10 cellular contexts compared by ENCODE assay signal in genomic region chr2:69767034-69767433, GRCh38. TPM values are rescaled to one million over a fixed set of nuclear protein-coding genes. Genes with fewer than 3 reads are reported as not detected.
DNase-seq lines count a peak whose midpoint lies in the region; ATAC-seq and TF ChIP-seq lines count a peak whose summit lies in the region.
"Had no signal": no experiment of that assay in that cellular context is flagged by ENCODE, and none has a peak within 500 bp of the region (broad histone marks: within the 10 kb centered on the region; RNA-seq: fewer than 3 reads in every experiment).

No MANE protein-coding gene starts in this region.

- intact Hi-C loops in posterior vena cava (cut with DNase I), result no loop called here

- no peaks in the 10 kb centered on the region for H3K79me2 ChIP-seq in trophoblast cell (ENCODE audit: control insufficient read depth, insufficient read depth, low read length, poor library complexity)

- H3K18ac ChIP-seq in trophoblast cell (ENCODE audit: low read length), result peak overlapping the region; percentile 3

- no peak overlapping the region for H3K9ac ChIP-seq in trophoblast cell (ENCODE audit: low read length)

- H3K9me3 ChIP-seq in esophagus (ENCODE audit: control insufficient read depth in 2 of 2, insufficient read depth in 1 of 2, low read depth in 1 of 2, low read length in 1 of 2) (no peaks in the 10 kb centered on the region), trophoblast cell (ENCODE audit: insufficient read depth, low read depth, low read length) (no peaks in the 10 kb centered on the region)

- no peak overlapping the region for H2BK120ac ChIP-seq in trophoblast cell (ENCODE audit: insufficient read depth, low read length, poor library complexity)

- H4K8ac ChIP-seq in trophoblast cell (ENCODE audit: low read depth, low read length), result no peak overlapping the region

- no peak overlapping the region for H2AK5ac ChIP-seq in trophoblast cell (ENCODE audit: low read length)

- no peak overlapping the region for H3K4ac ChIP-seq in trophoblast cell (ENCODE audit: low read depth, low read length)

- DNase-seq in AG09319 (ENCODE audit: extremely low read depth, low read depth), result peak; percentile 85
- peak; percentile 87 for DNase-seq in NCI-H1694 (lab: John Stamatoyannopoulos, UW)
- DNase-seq in trophoblast cell, result no peak
- DNase-seq in stimulated activated CD4-positive, alpha-beta T cell treated with anti-CD3 and anti-CD28 coated beads, Interleukin-1b, Interleukin-23, amount 100 ng/mL, for 48 hours, result no peak
- no peak for DNase-seq in posterior vena cava (ENCODE audit: low spot score)
- no peak for DNase-seq in central memory CD4-positive, alpha-beta T cell
- DNase-seq: MV-4-11 had no signal

- TF ChIP-seq CTCF in AG09319 (IDR thresholded peaks at IDR 0.05; ENCODE audit: low read depth, low read length), result peak; percentile 52

- H3K36me3 ChIP-seq in esophagus (ENCODE audit: control insufficient read depth in 2 of 2, insufficient read depth in 2 of 2, low read length in 1 of 2), result no peaks in the 10 kb centered on the region
- H3K36me3 ChIP-seq in trophoblast cell (ENCODE audit: control insufficient read depth in 1 of 2, insufficient read depth in 2 of 2, low read length in 2 of 2), result no peaks in the 10 kb centered on the region

- ATAC-seq in HG02610 (IDR thresholded peaks at IDR 0.05; ENCODE audit: unreplicated experiment), result no peak
- ATAC-seq: Right ventricle myocardium inferior had no signal

- H4K12ac ChIP-seq in trophoblast cell (ENCODE audit: low read depth, low read length), result no peak overlapping the region

- H3K79me1 ChIP-seq in trophoblast cell (ENCODE audit: low read length), result peaks cover 13% of the 10 kb centered on the region

- no peaks in the 10 kb centered on the region for H3K27me3 ChIP-seq in esophagus (ENCODE audit: control insufficient read depth in 1 of 2, insufficient read depth in 2 of 2, low read length in 2 of 2)
- no peaks in the 10 kb centered on the region for H3K27me3 ChIP-seq in trophoblast cell (ENCODE audit: insufficient read depth, low read length)

- H2BK5ac ChIP-seq in trophoblast cell (ENCODE audit: low read depth, low read length, poor library complexity), result no peak overlapping the region

- peaks cover 3 to 16% of the 10 kb centered on the region in 2 donors for H3K4me1 ChIP-seq in esophagus (ENCODE audit: control insufficient read depth in 2 of 2, insufficient read depth in 2 of 2, low read length in 1 of 2)
- H3K4me1 ChIP-seq in trophoblast cell (ENCODE audit: control insufficient read depth in 1 of 2, insufficient read depth in 2 of 2, low read length in 2 of 2), result peaks cover 15 to 24% of the 10 kb centered on the region in 2 experiments

- no peak overlapping the region for H2BK12ac ChIP-seq in trophoblast cell (ENCODE audit: low read length)

- 28 to 48% methylated on average over 3 of the region's 3 CpGs for WGBS in esophagus, 2 donors
- no CpG with 5 or more reads among the region's 3 CpGs for WGBS in trophoblast cell (ENCODE audit: extremely low coverage, insufficient coverage, insufficient read length)

- H3K27ac ChIP-seq in esophagus (ENCODE audit: low read depth in 2 of 2, low read length in 1 of 2), result peak overlapping the region; percentile 49 to 75
- no peak overlapping the region for H3K27ac ChIP-seq in trophoblast cell (ENCODE audit: low read depth, low read length)

- H2AFZ ChIP-seq in trophoblast cell (ENCODE audit: insufficient read depth, low read length, poor library complexity), result no peak overlapping the region

- no peak overlapping the region for H3K4me3 ChIP-seq in esophagus (ENCODE audit: low read depth in 1 of 2, low read length in 2 of 2)
- H3K4me3 ChIP-seq in trophoblast cell (ENCODE audit: low read depth, low read length), result no peak overlapping the region

- peak overlapping the region; percentile 61 for H4K91ac ChIP-seq in trophoblast cell (ENCODE audit: low read depth, low read length)

- H3K14ac ChIP-seq in trophoblast cell (ENCODE audit: low read length), result no peak overlapping the region

- H3K4me2 ChIP-seq in trophoblast cell (ENCODE audit: low read length), result no peak overlapping the region

- H3K23ac ChIP-seq in trophoblast cell (ENCODE audit: low read length), result no peak overlapping the region

RNA-seq across cellular contexts. Expression of gene ANXA4, which starts 25.1 kb away (rescaled TPM):
- 10 to 100 TPM; 25.7 to 57.0 TPM for polyA plus RNA-seq in esophagus
- polyA plus RNA-seq in trophoblast cell (2013), result 68.4 and 70.7 TPM in 2 replicates
- 10 to 100 TPM; 90.8 to 92.2 TPM for total RNA-seq in posterior vena cava

Comparison
In these comparisons a context has a peak if more than half of its experiments do, and no peak if none do; other contexts are left out.
1. DNase-seq: peak in AG09319 (single experiment) and NCI-H1694 (single experiment); none in trophoblast cell (0 of 2), stimulated activated CD4-positive, alpha-beta T cell treated with anti-CD3 and anti-CD28 coated beads, Interleukin-1b, Interleukin-23, amount 100 ng/mL, for 48 hours (single experiment), posterior vena cava (single experiment) and central memory CD4-positive, alpha-beta T cell (single experiment).